Comparison of ENCODE assay signal across 8 cellular contexts in the genomic region with DNA sequence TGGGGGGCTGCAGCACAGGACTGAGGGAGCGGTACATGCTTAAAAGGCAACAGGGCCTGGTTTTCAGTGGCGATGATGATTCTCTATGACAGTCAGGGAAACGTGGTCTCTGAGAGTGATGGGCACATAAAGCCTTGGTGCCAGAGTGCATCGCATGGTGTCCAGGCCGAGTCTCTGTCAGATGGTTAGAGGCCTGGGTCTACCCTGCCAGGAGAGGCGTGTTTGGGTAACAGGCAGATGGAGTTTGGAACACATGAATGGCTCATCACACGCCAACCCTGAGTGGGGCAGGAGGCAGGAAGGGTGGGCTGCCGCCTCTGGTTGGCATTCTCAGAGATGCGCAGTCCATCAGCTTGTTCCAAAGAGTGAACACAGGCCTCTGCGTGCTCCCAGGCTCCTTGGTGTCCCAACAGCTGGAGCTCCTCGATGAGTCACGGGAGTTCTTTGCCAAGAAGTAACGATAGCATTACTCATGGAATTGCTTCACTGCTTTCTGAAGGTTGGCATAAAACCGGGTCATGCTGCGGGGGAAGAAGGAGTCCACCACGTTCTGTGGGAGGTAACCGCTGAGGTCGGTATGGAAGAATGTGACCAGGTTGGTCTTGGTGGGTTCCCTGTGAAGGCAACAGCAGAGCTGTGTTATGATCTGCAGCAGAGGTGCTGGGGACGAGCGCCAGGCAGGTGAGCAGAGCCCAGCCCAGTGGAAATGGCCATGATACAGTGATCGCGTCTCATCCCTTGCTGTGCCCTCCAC. TPM values are rescaled to one million over a fixed set of nuclear protein-coding genes. Genes with fewer than 3 reads are reported as not detected.
A peak's percentile ranks its signal among the peaks of the same experiment; 100 is the strongest.
DNase-seq lines count a peak whose midpoint lies in the region; ATAC-seq and TF ChIP-seq lines count a peak whose summit lies in the region.

No MANE protein-coding gene starts in this region.

- peak; percentile 98 for DNase-seq in AG10803 (ENCODE audit: low read depth)
- peak; percentile 76 for DNase-seq in NCI-H460 (ENCODE audit: extremely low read depth, low read depth)
- no peak for DNase-seq in effector memory CD8-positive, alpha-beta T cell
- DNase-seq in non-pigmented ciliary epithelial cell (ENCODE audit: low read depth): peak; percentile 95
- DNase-seq in globus pallidus (ENCODE audit: low spot score): no peak
- no peak for DNase-seq in activated T-helper 1 cell treated with anti-CD3 and anti-CD28 coated beads, Interleukin-12 subunit alpha, Interleukin-12 subunit beta, Interleukin-2, Interleukin-4 antibody, amounts not matched to agents 30 ng/mL and 10 ng/mL and 1 ng/mL, durations not matched to agents 14 hours and 24 hours and 36 hours (ENCODE audit: low spot score)

- H3K27ac Mint-ChIP-seq in effector memory CD8-positive, alpha-beta T cell: peak overlapping the region; percentile 78 to 88
- H3K27ac Mint-ChIP-seq in activated T-helper 1 cell treated with anti-CD3 and anti-CD28 coated beads, Interleukin-12 subunit alpha, Interleukin-12 subunit beta, Interleukin-2, Interleukin-4 antibody, amounts not matched to agents 30 ng/mL and 10 ng/mL and 1 ng/mL, durations not matched to agents 14 hours and 24 hours and 36 hours: no peak overlapping the region

- ATAC-seq in effector memory CD8-positive, alpha-beta T cell (replicated peaks): no peak
- ATAC-seq in HG02885 (IDR thresholded peaks at IDR 0.05; ENCODE audit: poor library complexity, unreplicated experiment) (no peak), HG03045 (IDR thresholded peaks at IDR 0.05; ENCODE audit: unreplicated experiment) (no peak)

- peaks cover 53 to 64% of the 10 kb centered on the region in 2 donors for H3K4me1 Mint-ChIP-seq in effector memory CD8-positive, alpha-beta T cell (ENCODE audit: low read depth in 2 of 2)
- peaks cover 62% of the 10 kb centered on the region for H3K4me1 Mint-ChIP-seq in activated T-helper 1 cell treated with anti-CD3 and anti-CD28 coated beads, Interleukin-12 subunit alpha, Interleukin-12 subunit beta, Interleukin-2, Interleukin-4 antibody, amounts not matched to agents 30 ng/mL and 10 ng/mL and 1 ng/mL, durations not matched to agents 14 hours and 24 hours and 36 hours (ENCODE audit: low read depth)

- intact Hi-C loops in activated T-helper 1 cell treated with anti-CD3 and anti-CD28 coated beads, Interleukin-12 subunit alpha, Interleukin-12 subunit beta, Interleukin-2, Interleukin-4 antibody, amounts not matched to agents 30 ng/mL and 10 ng/mL and 1 ng/mL, durations not matched to agents 14 hours and 24 hours and 36 hours (cut with micrococcal nuclease): no loop called here

- no peak overlapping the region for H3K4me3 Mint-ChIP-seq in effector memory CD8-positive, alpha-beta T cell
- H3K4me3 Mint-ChIP-seq in activated T-helper 1 cell treated with anti-CD3 and anti-CD28 coated beads, Interleukin-12 subunit alpha, Interleukin-12 subunit beta, Interleukin-2, Interleukin-4 antibody, amounts not matched to agents 30 ng/mL and 10 ng/mL and 1 ng/mL, durations not matched to agents 14 hours and 24 hours and 36 hours: no peak overlapping the region

- H3K27me3 Mint-ChIP-seq in effector memory CD8-positive, alpha-beta T cell: no peaks in the 10 kb centered on the region
- no peaks in the 10 kb centered on the region for H3K27me3 Mint-ChIP-seq in activated T-helper 1 cell treated with anti-CD3 and anti-CD28 coated beads, Interleukin-12 subunit alpha, Interleukin-12 subunit beta, Interleukin-2, Interleukin-4 antibody, amounts not matched to agents 30 ng/mL and 10 ng/mL and 1 ng/mL, durations not matched to agents 14 hours and 24 hours and 36 hours (ENCODE audit: insufficient read depth)

- no peak overlapping the region for H3K4me3 ChIP-seq in AG10803 (ENCODE audit: low read length)

- H3K36me3 Mint-ChIP-seq in effector memory CD8-positive, alpha-beta T cell (ENCODE audit: insufficient read depth): peaks cover 40% of the 10 kb centered on the region
- peaks cover 59% of the 10 kb centered on the region for H3K36me3 Mint-ChIP-seq in activated T-helper 1 cell treated with anti-CD3 and anti-CD28 coated beads, Interleukin-12 subunit alpha, Interleukin-12 subunit beta, Interleukin-2, Interleukin-4 antibody, amounts not matched to agents 30 ng/mL and 10 ng/mL and 1 ng/mL, durations not matched to agents 14 hours and 24 hours and 36 hours (ENCODE audit: low read depth)

- no peak for TF ChIP-seq CTCF in AG10803 (conservative IDR thresholded peaks at IDR 0.05; ENCODE audit: low read length)

- no peaks in the 10 kb centered on the region for H3K9me3 Mint-ChIP-seq in effector memory CD8-positive, alpha-beta T cell
- H3K9me3 Mint-ChIP-seq in activated T-helper 1 cell treated with anti-CD3 and anti-CD28 coated beads, Interleukin-12 subunit alpha, Interleukin-12 subunit beta, Interleukin-2, Interleukin-4 antibody, amounts not matched to agents 30 ng/mL and 10 ng/mL and 1 ng/mL, durations not matched to agents 14 hours and 24 hours and 36 hours: no peaks in the 10 kb centered on the region

RNA-seq across cellular contexts. Expression of gene STARD5, which starts 11.0 kb away (rescaled TPM):
- 0.40 and 0.89 TPM in 2 replicates for total RNA-seq in NCI-H460 (2014; rRNA removed; shearing (Covaris generic))
- polyA plus RNA-seq in NCI-H460 (2014; cell fraction: nucleus; rRNA removed): 1.8 and 3.0 TPM in 2 replicates
- total RNA-seq in activated T-helper 1 cell treated with anti-CD3 and anti-CD28 coated beads, Interleukin-12 subunit alpha, Interleukin-12 subunit beta, Interleukin-2, Interleukin-4 antibody, amounts not matched to agents 30 ng/mL and 10 ng/mL and 1 ng/mL, durations not matched to agents 14 hours and 24 hours and 36 hours: 4.5 and 4.6 TPM in 2 replicates

Comparison
In these comparisons a context has a peak if more than half of its experiments do, and no peak if none do; other contexts are left out.
1. DNase-seq: peak in AG10803 (single experiment), NCI-H460 (single experiment) and non-pigmented ciliary epithelial cell (single experiment); none in effector memory CD8-positive, alpha-beta T cell (0 of 3), globus pallidus (single experiment) and activated T-helper 1 cell treated with anti-CD3 and anti-CD28 coated beads, Interleukin-12 subunit alpha, Interleukin-12 subunit beta, Interleukin-2, Interleukin-4 antibody, amounts not matched to agents 30 ng/mL and 10 ng/mL and 1 ng/mL, durations not matched to agents 14 hours and 24 hours and 36 hours (single experiment).